8 cellular contexts compared by ENCODE assay signal in genomic region chr7:24722386-24723177, GRCh38. TPM values are rescaled to one million over a fixed set of nuclear protein-coding genes. Genes with fewer than 3 reads are reported as not detected.
DNase-seq lines count a peak whose midpoint lies in the region; ATAC-seq and TF ChIP-seq lines count a peak whose summit lies in the region.

No MANE protein-coding gene starts in this region.

- H3K4me1 ChIP-seq in left ventricle myocardium inferior (no peaks in the 10 kb centered on the region), spleen (peaks cover 0 to 57% (median 7%) of the 10 kb centered on the region in 6 donors)

- H3K36me3 ChIP-seq in left ventricle myocardium inferior, result no peaks in the 10 kb centered on the region
- no peaks in the 10 kb centered on the region for H3K36me3 ChIP-seq in spleen

- H3K27ac ChIP-seq in left ventricle myocardium inferior (replicated peaks) (no peak overlapping the region), spleen (no peak overlapping the region)

- intact Hi-C loops in left ventricle myocardium inferior (cut with micrococcal nuclease) (no loop called here), spleen (cut with DNase I; ENCODE audit: low total_unique reads) (no loop called here)

- H3K4me3 ChIP-seq in left ventricle myocardium inferior (no peak overlapping the region), spleen (no peak overlapping the region)

- WGBS in spleen, 5 donors, result 82 to 92% (median 87%) methylated on average over 16 to 19 of the region's 19 CpGs

- DNase-seq in NCI-H82 (lab: John Stamatoyannopoulos, UW) (peak; percentile 42), NCI-H82 treated with DMSO at 0.1 percent for 48 hours (lab: John Stamatoyannopoulos, UW; ENCODE audit: unreplicated experiment) (no peak), SK-N-DZ (ENCODE audit: low spot score) (peak; percentile 53), left ventricle myocardium inferior (no peak), spleen (peak; percentile 74)
- no peak for DNase-seq in stimulated activated CD4-positive, alpha-beta T cell treated with anti-CD3 and anti-CD28 coated beads, Interleukin-4, amount 100 ng/mL, for 4 hours

- peak; percentile 46 for TF ChIP-seq CTCF in left ventricle myocardium inferior (IDR thresholded peaks at IDR 0.05; ENCODE audit: borderline replicate concordance)
- TF ChIP-seq CTCF in spleen (IDR thresholded peaks at IDR 0.05 in 8 of 11, conservative IDR thresholded peaks at IDR 0.05 in 3 of 11), result no peak

- H3K9me3 ChIP-seq in left ventricle myocardium inferior (replicated peaks), result no peaks in the 10 kb centered on the region
- no peaks in the 10 kb centered on the region for H3K9me3 ChIP-seq in spleen

- no peak for TF ChIP-seq POLR2A in spleen (IDR thresholded peaks at IDR 0.05)

- H3K27me3 ChIP-seq in left ventricle myocardium inferior (ENCODE audit: low read depth) (no peaks in the 10 kb centered on the region), spleen (replicated peaks in 1 of 7) (peaks cover 0 to 39% (median 0%) of the 10 kb centered on the region in 7 donors)

- ATAC-seq in GM21360 (IDR thresholded peaks at IDR 0.05; ENCODE audit: unreplicated experiment) (no peak), GM18858 (IDR thresholded peaks at IDR 0.05; ENCODE audit: unreplicated experiment) (no peak)

RNA-seq across cellular contexts. Expression of gene GSDME, which starts 34.7 kb away (rescaled TPM):
- 10.7 and 12.8 TPM in 2 replicates for polyA plus RNA-seq in SK-N-DZ (2014; cell fraction: cytosol; rRNA removed)
- polyA plus RNA-seq in SK-N-DZ (2014; cell fraction: nucleus; rRNA removed), result 29.3 and 42.4 TPM in 2 replicates
- total RNA-seq in left ventricle myocardium inferior (5.6 TPM), spleen (1 to 10 TPM; 2.3 to 9.7 (median 4.3) TPM)
- 1 to 10 TPM; 2.3 to 6.0 (median 4.1) TPM for polyA plus RNA-seq in spleen

Comparison
In these comparisons a context has a peak if more than half of its experiments do, and no peak if none do; other contexts are left out.
1. DNase-seq: peak in NCI-H82 (single experiment), SK-N-DZ (single experiment) and spleen (single experiment); none in NCI-H82 treated with DMSO at 0.1 percent for 48 hours (single experiment), left ventricle myocardium inferior (single experiment) and stimulated activated CD4-positive, alpha-beta T cell treated with anti-CD3 and anti-CD28 coated beads, Interleukin-4, amount 100 ng/mL, for 4 hours (0 of 2).